In the genomic region with DNA sequence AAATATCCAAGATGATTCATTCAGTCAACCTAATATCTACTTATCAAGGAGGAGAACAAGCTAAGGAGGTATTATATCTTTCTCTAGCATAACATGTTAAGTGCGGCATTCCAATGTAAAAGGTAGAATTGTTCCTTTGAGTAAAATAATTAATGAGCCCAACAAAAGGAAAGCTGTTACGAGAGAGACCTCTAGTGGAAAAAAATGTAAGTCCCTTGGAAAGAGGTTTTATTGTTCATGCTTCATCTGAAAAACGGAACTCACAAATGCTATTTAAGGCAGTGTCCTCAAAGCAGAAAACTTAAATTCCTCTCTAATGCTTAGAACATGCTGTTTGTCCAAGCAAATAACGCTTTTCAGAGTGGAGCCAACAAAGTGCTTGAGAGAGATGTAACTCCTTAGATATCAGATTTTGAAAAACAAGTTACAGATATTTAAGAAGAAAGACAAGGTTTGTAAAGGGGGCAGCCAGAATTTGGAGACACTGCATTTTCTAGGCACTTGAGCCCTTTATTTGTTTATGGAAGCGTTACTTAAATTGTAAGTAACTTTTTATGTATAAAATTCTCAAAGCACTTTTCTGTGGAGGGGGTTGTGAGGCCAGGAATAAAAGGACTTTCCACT, we compare ENCODE assay signal across 8 cellular contexts.
DNase-seq lines count a peak whose midpoint lies in the region; ATAC-seq, FAIRE-seq and TF ChIP-seq lines count a peak whose summit lies in the region.

No MANE protein-coding gene starts in this region.

- FAIRE-seq in frontal cortex (lab: Jason Lieb, UNC) = no peak

- in situ Hi-C loops in brain microvascular endothelial cell (cut with HindIII; ENCODE audit: low pct_ligation_motif_present, low sequenced_read_pairs) = no loop called here

- H3K27me3 ChIP-seq in brain microvascular endothelial cell (replicated peaks) = no peaks in the 10 kb centered on the region

- peak; percentile 51 for TF ChIP-seq CTCF in brain microvascular endothelial cell (IDR thresholded peaks at IDR 0.05; ENCODE audit: low read depth, low read length, missing control alignments)

- ATAC-seq in HG02571 (IDR thresholded peaks at IDR 0.05; ENCODE audit: unreplicated experiment) (peak; percentile 55), HG03045 (IDR thresholded peaks at IDR 0.05; ENCODE audit: unreplicated experiment) (no peak), GM19467 (IDR thresholded peaks at IDR 0.05; ENCODE audit: unreplicated experiment) (no peak)

- no peak overlapping the region for H3K27ac ChIP-seq in brain microvascular endothelial cell

- H3K4me3 ChIP-seq in brain microvascular endothelial cell (ENCODE audit: low read depth, low read length) = no peak overlapping the region

- DNase-seq in GM03348 (ENCODE audit: low spot score) (peak; percentile 13), NCI-H446 (lab: John Stamatoyannopoulos, UW) (peak; percentile 14 to 60), brain microvascular endothelial cell (no peak), medulla oblongata (ENCODE audit: extremely low spot score) (peak; percentile 68), frontal cortex (ENCODE audit: low spot score in 2 of 2) (no peak)

- H3K36me3 ChIP-seq in brain microvascular endothelial cell (replicated peaks) = no peaks in the 10 kb centered on the region

Comparison
In these comparisons a context has a peak if more than half of its experiments do, and no peak if none do; other contexts are left out.
1. DNase-seq: peak in GM03348 (single experiment), NCI-H446 (2 of 2) and medulla oblongata (single experiment); none in brain microvascular endothelial cell (single experiment) and frontal cortex (0 of 2).